9 cellular contexts compared by ENCODE assay signal in the genomic region with DNA sequence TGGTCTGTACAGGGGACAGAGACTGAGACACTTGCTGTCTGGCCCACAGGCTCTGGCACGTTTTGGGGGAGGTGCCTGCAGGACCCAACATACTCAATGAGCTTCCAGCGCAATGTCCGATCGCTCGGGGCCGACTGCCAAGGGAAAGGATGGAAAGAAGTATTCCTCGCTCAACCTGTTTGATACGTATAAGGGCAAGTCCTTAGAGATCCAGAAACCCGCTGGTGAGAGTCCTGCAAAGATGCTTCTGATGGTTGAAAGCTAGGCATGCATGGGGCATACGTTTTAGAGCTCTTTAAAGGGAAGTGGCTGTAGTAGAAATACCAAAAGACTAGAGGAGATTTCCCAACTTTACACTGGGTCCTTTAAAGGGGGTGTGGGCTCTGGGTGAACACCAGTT. TPM values are rescaled to one million over a fixed set of nuclear protein-coding genes. Genes with fewer than 3 reads are reported as not detected.
DNase-seq lines count a peak whose midpoint lies in the region; TF ChIP-seq lines count a peak whose summit lies in the region.
"Had no signal": no experiment of that assay in that cellular context is flagged by ENCODE, and none has a peak within 500 bp of the region (broad histone marks: within the 10 kb centered on the region; RNA-seq: fewer than 3 reads in every experiment).

No MANE protein-coding gene starts in this region.

- POLR2A ChIA-PET in AG04450 (lab: Yijun Ruan, JAX): interaction anchor here (0.9 to 2.5 kb wide), 2 partner anchors 29 to 42 kb away, joined by 3 to 13 read pairs; partner anchors contain the start of genes BAG6 and GPANK1

- no peak overlapping the region for H3K9ac ChIP-seq in KMS-11

- H3K36me3 ChIP-seq in KMS-11 (ENCODE audit: insufficient read depth): peaks cover 28% of the 10 kb centered on the region; the same call in 1 of the 2 replicates
- H3K36me3 ChIP-seq in mesodermal cell (ENCODE audit: control insufficient read depth, insufficient read depth, low read length): peaks cover 59% of the 10 kb centered on the region

- WGBS in mesodermal cell (ENCODE audit: insufficient coverage in 2 of 2), 2 experiments: 93 to 94% methylated on average over 10 of the region's 10 CpGs

- H2AFZ ChIP-seq in KMS-11 (ENCODE audit: low read depth): no peak overlapping the region

- H3K4me2 ChIP-seq in KMS-11: peak overlapping the region; percentile 92; the same call in 1 of the 2 replicates

- TF ChIP-seq CTCF in AG04450 (IDR thresholded peaks at IDR 0.05; ENCODE audit: low read depth, low read length) (no peak), KMS-11 (conservative IDR thresholded peaks at IDR 0.05; ENCODE audit: low read depth, low read length) (no peak)

- H4K20me1 ChIP-seq in KMS-11 (ENCODE audit: insufficient read depth): no peaks in the 10 kb centered on the region

- H3K9me3 ChIP-seq in AG04450 (ENCODE audit: control insufficient read depth, insufficient read depth, low read length) (peaks cover 4% of the 10 kb centered on the region; the same call in 1 of the 2 replicates), mesodermal cell (ENCODE audit: control insufficient read depth, low read length) (no peaks in the 10 kb centered on the region)

- CTCF ChIA-PET in AG04450 (lab: Charles Lee): interaction anchor here (0.8 to 1.7 kb wide), 4 partner anchors 12 to 130 kb away, joined by 3 to 9 read pairs (median 4); no protein-coding TSS in a partner anchor

- H3K27ac ChIP-seq in AG04450 (ENCODE audit: low read depth, low read length) (no peak overlapping the region), KMS-11 (no peak overlapping the region), mesodermal cell (ENCODE audit: low read depth, low read length, severe bottlenecking) (no peak overlapping the region)

- H3K27me3 ChIP-seq in AG04450 (ENCODE audit: control insufficient read depth, insufficient read depth, low read length) (no peaks in the 10 kb centered on the region), KMS-11 (ENCODE audit: insufficient read depth, low read depth) (no peaks in the 10 kb centered on the region)

- H3K4me1 ChIP-seq in KMS-11 (ENCODE audit: low read depth, poor library complexity, severe bottlenecking) (peaks cover 17% of the 10 kb centered on the region), mesodermal cell (ENCODE audit: control insufficient read depth, insufficient read depth, low read length, poor library complexity, severe bottlenecking) (peaks cover 13% of the 10 kb centered on the region)

- DNase-seq in AG04450 (ENCODE audit: low read depth, low spot score): no peak
- DNase-seq in astrocyte of the hippocampus (ENCODE audit: low read depth, low spot score): peak; percentile 11
- no peak for DNase-seq in stimulated activated naive CD4-positive, alpha-beta T cell treated with Interleukin-2 at 50 U/mL for 16 hours (lab: John Stamatoyannopoulos, UW)
- DNase-seq in foreskin melanocyte: no peak
- no peak for DNase-seq in occipital lobe (lab: John Stamatoyannopoulos, UW)
- DNase-seq in NCI-H146 treated with DMSO at 0.1 percent for 48 hours (lab: John Stamatoyannopoulos, UW; ENCODE audit: unreplicated experiment): no peak

- peak overlapping the region; percentile 95 for H3K4me3 ChIP-seq in AG04450 (ENCODE audit: low read depth, low read length)
- no peak overlapping the region for H3K4me3 ChIP-seq in KMS-11 (IDR thresholded peaks at IDR 0.05; ENCODE audit: insufficient read depth, low read depth, low read length)
- H3K4me3 ChIP-seq in mesodermal cell (ENCODE audit: extremely low read depth, insufficient read depth, low read length, poor library complexity, severe bottlenecking): peak overlapping the region; percentile 90

- H3K79me2 ChIP-seq in KMS-11 (ENCODE audit: insufficient read depth, low read depth): peaks cover 39% of the 10 kb centered on the region

RNA-seq across cellular contexts. Expression of gene PRRC2A, which starts 2.2 kb away (rescaled TPM):
- polyA plus RNA-seq in AG04450 (2011; rRNA removed): 24.8 and 30.7 TPM in 2 replicates
- 34.1 and 41.9 TPM in 2 replicates for polyA minus RNA-seq in AG04450 (2011; rRNA and poly(A)+ RNA removed)
- 200 TPM for polyA plus RNA-seq in mesodermal cell (2013, experiment 1 of 2)
- polyA plus RNA-seq in mesodermal cell (2013, experiment 2 of 2): 170 TPM
- total RNA-seq in occipital lobe: 31.7 TPM

RNA-seq across cellular contexts. Expression of gene AIF1, which starts 7.6 kb away (rescaled TPM):
- not detected in 2 replicates for polyA plus RNA-seq in AG04450 (2011; rRNA removed)
- polyA minus RNA-seq in AG04450 (2011; rRNA and poly(A)+ RNA removed): not detected in 2 replicates
- 5.1 TPM for polyA plus RNA-seq in mesodermal cell (2013, experiment 1 of 2)
- polyA plus RNA-seq in mesodermal cell (2013, experiment 2 of 2): 3.1 TPM
- total RNA-seq in occipital lobe: 4.1 TPM
- total RNA-seq: myocyte had no signal

RNA-seq across cellular contexts. Expression of gene BAG6, which starts 29.8 kb away (rescaled TPM):
- polyA plus RNA-seq in AG04450 (2011; rRNA removed): 58.2 and 68.7 TPM in 2 replicates
- 119 and 173 TPM in 2 replicates for polyA minus RNA-seq in AG04450 (2011; rRNA and poly(A)+ RNA removed)
- polyA plus RNA-seq in mesodermal cell (2013, experiment 1 of 2): 332 TPM
- polyA plus RNA-seq in mesodermal cell (2013, experiment 2 of 2): 281 TPM
- 118 TPM for total RNA-seq in occipital lobe

RNA-seq across cellular contexts. Expression of gene NCR3, which starts 29.9 kb away (rescaled TPM):
- not detected in 2 replicates for polyA plus RNA-seq in AG04450 (2011; rRNA removed)
- not detected in 2 replicates for polyA minus RNA-seq in AG04450 (2011; rRNA and poly(A)+ RNA removed)
- polyA plus RNA-seq in mesodermal cell (2013, experiment 1 of 2): not detected
- not detected for polyA plus RNA-seq in mesodermal cell (2013, experiment 2 of 2)
- not detected for total RNA-seq in occipital lobe
- total RNA-seq: myocyte had no signal

RNA-seq across cellular contexts. Expression of gene APOM, which starts 33.0 kb away (rescaled TPM):
- 2.8 and 3.9 TPM in 2 replicates for polyA plus RNA-seq in AG04450 (2011; rRNA removed)
- polyA minus RNA-seq in AG04450 (2011; rRNA and poly(A)+ RNA removed): 1.4 and 2.3 TPM in 2 replicates
- polyA plus RNA-seq in mesodermal cell (2013, experiment 1 of 2): 2.3 TPM
- 1.9 TPM for polyA plus RNA-seq in mesodermal cell (2013, experiment 2 of 2)
- not detected for total RNA-seq in occipital lobe
